31 cellular contexts compared by ENCODE assay signal in genomic region chr10:103798511-103798910, GRCh38.
"Had no signal": no experiment of that assay in that cellular context is flagged by ENCODE, and none has a peak within 500 bp of the region (broad histone marks: within the 10 kb centered on the region; RNA-seq: fewer than 3 reads in every experiment).

No MANE protein-coding gene starts in this region.

- H3K27ac ChIP-seq: brain microvascular endothelial cell, esophagus muscularis mucosa, foreskin keratinocyte, gastrocnemius medialis, heart left ventricle, WERI-Rb-1 had no signal

- H3K9me3 Mint-ChIP-seq: activated B cell treated with CpG ODN at 0.5 μM for 24 hours; activated CD8-positive, alpha-beta T cell treated with anti-CD3 and anti-CD28 coated beads for 36 hours; activated T-cell treated with anti-CD3 and anti-CD28 coated beads, Interleukin-2, amount 50 U/mL, for 4 hours; activated T-helper 17 cell treated with anti-CD3 and anti-CD28 coated beads, Interleukin-2, amount 50 U/mL, for 72 hours; effector memory CD8-positive, alpha-beta T cell; T-helper 2 cell treated with Interferon-gamma antibody and Interleukin-4, amounts not matched to agents 5 μg/mL and 100 μg/mL, for 36 hours had no signal

- H3K27me3 Mint-ChIP-seq: activated CD8-positive, alpha-beta T cell treated with anti-CD3 and anti-CD28 coated beads for 36 hours; activated naive CD8-positive, alpha-beta T cell; activated T-helper 17 cell treated with anti-CD3 and anti-CD28 coated beads, Interleukin-2, amount 50 U/mL, for 72 hours; effector memory CD8-positive, alpha-beta T cell had no signal

- H3K9me3 ChIP-seq: esophagus muscularis mucosa, gastrocnemius medialis, heart left ventricle had no signal

- ATAC-seq: activated CD4-positive, CD25-positive, alpha-beta regulatory T cell treated with anti-CD3 and anti-CD28 coated beads, Interleukin-2, amount 50 U/mL, for 24 hours; activated CD8-positive, alpha-beta T cell treated with anti-CD3 and anti-CD28 coated beads for 36 hours; activated T-cell treated with anti-CD3 and anti-CD28 coated beads, Interleukin-2, amount 50 U/mL, for 4 hours; activated T-helper 17 cell treated with anti-CD3 and anti-CD28 coated beads, Interleukin-2, amount 50 U/mL, for 72 hours; effector memory CD8-positive, alpha-beta T cell; foreskin keratinocyte; gastrocnemius medialis; heart left ventricle; T-helper 17 cell had no signal

- H3K27me3 ChIP-seq: brain microvascular endothelial cell, esophagus muscularis mucosa, foreskin keratinocyte, gastrocnemius medialis, heart left ventricle had no signal

- H3K36me3 Mint-ChIP-seq: activated naive CD8-positive, alpha-beta T cell had no signal

- H3K4me3 Mint-ChIP-seq: activated B cell treated with CpG ODN at 0.5 μM for 24 hours; activated CD8-positive, alpha-beta T cell treated with anti-CD3 and anti-CD28 coated beads for 36 hours; activated naive CD8-positive, alpha-beta T cell; activated T-cell treated with anti-CD3 and anti-CD28 coated beads, Interleukin-2, amount 50 U/mL, for 4 hours; activated T-helper 17 cell treated with anti-CD3 and anti-CD28 coated beads, Interleukin-2, amount 50 U/mL, for 72 hours; effector memory CD8-positive, alpha-beta T cell; T-helper 17 cell; T-helper 2 cell treated with Interferon-gamma antibody and Interleukin-4, amounts not matched to agents 5 μg/mL and 100 μg/mL, for 36 hours had no signal

- H3K27ac Mint-ChIP-seq: activated B cell treated with CpG ODN at 0.5 μM for 24 hours; activated CD8-positive, alpha-beta T cell treated with anti-CD3 and anti-CD28 coated beads for 36 hours; activated naive CD8-positive, alpha-beta T cell; activated T-helper 17 cell treated with anti-CD3 and anti-CD28 coated beads, Interleukin-2, amount 50 U/mL, for 72 hours; effector memory CD8-positive, alpha-beta T cell; T-helper 17 cell; T-helper 2 cell treated with Interferon-gamma antibody and Interleukin-4, amounts not matched to agents 5 μg/mL and 100 μg/mL, for 36 hours had no signal

- H3K36me3 ChIP-seq: brain microvascular endothelial cell, gastrocnemius medialis, WERI-Rb-1 had no signal

- H3K4me3 ChIP-seq: esophagus muscularis mucosa, gastrocnemius medialis, heart left ventricle had no signal

- DNase-seq: activated B cell treated with CpG ODN at 0.5 μM for 24 hours; activated CD4-positive, alpha-beta T cell treated with anti-CD3 and anti-CD28 coated beads for 48 hours; activated CD4-positive, alpha-beta T cell treated with anti-CD3 and anti-CD28 coated beads, Interleukin-2, amount 50 U/mL, for 1 hour; activated CD4-positive, alpha-beta T cell treated with anti-CD3 and anti-CD28 coated beads, Interleukin-2, amount 50 U/mL, for 48 hours; activated CD8-positive, alpha-beta memory T cell treated with anti-CD3 and anti-CD28 coated beads for 24 hours; activated CD8-positive, alpha-beta T cell treated with anti-CD3 and anti-CD28 coated beads for 36 hours; activated effector memory CD4-positive, alpha-beta T cell treated with Interleukin-2 at 50 U/mL for 16 hours; activated gamma-delta T cell treated with Interleukin-2 at 50 U/mL for 16 hours; activated naive CD4-positive, alpha-beta T cell treated with anti-CD3 and anti-CD28 coated beads, Interleukin-2, amount 50 U/mL, for 16 hours; activated naive CD4-positive, alpha-beta T cell treated with Interleukin-2 at 50 U/mL for 16 hours; activated T-cell treated with anti-CD3 and anti-CD28 coated beads, Interleukin-2, amount 50 U/mL, for 4 hours; amniotic stem cell; anterior cingulate cortex; brain microvascular endothelial cell; cortex of kidney; dermis blood vessel endothelial cell; effector CD4-positive, alpha-beta T cell; effector memory CD8-positive, alpha-beta T cell; erythroblast; foreskin keratinocyte; gastrocnemius medialis; glutamatergic neuron; heart left ventricle; T-helper 17 cell; T1000; WERI-Rb-1 had no signal
